In the genomic region with DNA sequence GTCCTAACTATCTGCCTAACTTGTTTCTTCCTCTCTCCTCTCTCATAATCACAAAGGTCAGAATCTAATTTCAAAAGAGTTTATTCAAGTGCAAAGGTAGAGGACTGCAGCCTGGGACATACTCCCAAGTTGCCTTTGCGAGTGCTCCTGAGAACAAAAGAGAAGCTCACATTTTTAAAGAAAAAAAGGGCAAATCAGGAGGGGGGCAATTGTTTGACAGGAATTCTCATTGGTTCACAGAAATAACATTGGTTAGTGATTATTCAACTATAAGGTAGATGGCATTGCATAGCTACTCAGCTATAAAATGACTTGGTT, we compare ENCODE assay signal across 1 cellular context.
TF ChIP-seq lines count a peak whose summit lies in the region.

No MANE protein-coding gene starts in this region.

TF ChIP-seq in H1, 55 proteins besides CTCF, POLR2A, EP300 and RAD21:
- TF ChIP-seq HDAC6 (IDR thresholded peaks at IDR 0.05; ENCODE audit: low read depth, low read length) (no peak), SP1 (IDR thresholded peaks at IDR 0.05; ENCODE audit: low read depth, low read length) (peak; percentile 51; the same call in 1 of the 2 replicates), GTF2F1 (IDR thresholded peaks at IDR 0.05; ENCODE audit: borderline replicate concordance, low read depth, low read length) (no peak), CEBPB (IDR thresholded peaks at IDR 0.05; ENCODE audit: low read depth, low read length) (no peak), CTBP2 (IDR thresholded peaks at IDR 0.05; ENCODE audit: borderline replicate concordance, insufficient read depth, insufficient read length, low read length) (no peak), RXRA (IDR thresholded peaks at IDR 0.05; ENCODE audit: insufficient read depth, low read depth, low read length) (no peak), HDAC2 (IDR thresholded peaks at IDR 0.05; ENCODE audit: borderline replicate concordance in 1 of 2, low read depth in 2 of 2, low read length in 2 of 2) (peak; percentile 40 to 87; a peak in 2 of 4 replicates), CBX5 (IDR thresholded peaks at IDR 0.05; ENCODE audit: low read depth, low read length) (no peak)
